ENCODE assay signal across 17 cellular contexts in the genomic region with DNA sequence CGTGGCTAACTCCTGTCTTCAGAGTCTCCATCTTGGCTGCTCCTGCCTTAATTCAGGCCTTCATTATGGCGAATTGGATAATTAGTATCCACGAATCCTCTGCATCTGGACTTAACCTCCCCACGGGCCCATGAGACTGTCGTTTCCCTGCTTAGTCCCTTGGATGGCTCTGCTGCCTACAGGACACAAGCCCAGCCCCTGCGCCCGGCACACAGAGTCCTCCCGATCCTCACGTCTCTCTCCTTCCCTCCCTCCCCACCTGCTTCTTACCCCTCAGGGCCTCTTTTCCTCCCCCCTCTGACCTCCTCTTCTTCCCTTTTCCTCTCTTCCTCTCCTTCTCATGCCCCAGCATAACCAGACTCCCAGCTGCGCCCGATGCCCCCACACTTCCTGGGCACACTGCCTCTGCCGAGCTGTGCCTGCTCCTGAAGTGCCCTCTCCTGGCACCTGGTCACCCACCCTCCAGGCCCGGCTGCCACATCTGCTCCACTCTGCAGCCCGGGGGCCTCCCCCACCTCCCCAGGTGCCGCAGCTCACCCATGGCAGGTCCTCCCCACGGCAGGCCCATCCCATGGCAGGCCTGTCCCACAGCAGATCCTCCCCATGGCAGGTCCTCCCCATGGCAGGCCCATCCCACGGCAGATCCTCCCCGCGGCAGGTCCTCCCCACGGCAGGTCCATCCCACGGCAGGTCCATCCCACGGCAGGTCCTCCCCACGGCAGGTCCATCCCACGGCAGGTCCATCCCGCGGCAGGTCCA. TPM values are rescaled to one million over a fixed set of nuclear protein-coding genes. Genes with fewer than 3 reads are reported as not detected.
DNase-seq lines count a peak whose midpoint lies in the region; ATAC-seq, FAIRE-seq and TF ChIP-seq lines count a peak whose summit lies in the region.
"Had no signal": no experiment of that assay in that cellular context is flagged by ENCODE, and none has a peak within 500 bp of the region (broad histone marks: within the 10 kb centered on the region; RNA-seq: fewer than 3 reads in every experiment).

No MANE protein-coding gene starts in this region.

- no peak for FAIRE-seq in kidney (lab: Jason Lieb, UNC)
- FAIRE-seq: HTR-8/SVneo had no signal

- H2AFZ ChIP-seq in neural progenitor cell (replicated peaks), result no peak overlapping the region

- H3K79me2 ChIP-seq in neural progenitor cell (ENCODE audit: low read depth), result no peaks in the 10 kb centered on the region

- no peak for ATAC-seq in HG02870 (IDR thresholded peaks at IDR 0.05; ENCODE audit: unreplicated experiment)

- H3K4me3 Mint-ChIP-seq in brain, result peak overlapping the region in 1 of 5 experiments; percentile 18
- H3K4me3 Mint-ChIP-seq in neural progenitor cell, result no peak overlapping the region
- H3K4me3 Mint-ChIP-seq: CD4-positive, alpha-beta T cell had no signal

- H3K4me1 Mint-ChIP-seq in brain (peaks cover 77% of the 10 kb centered on the region), neural progenitor cell (peaks cover 66% of the 10 kb centered on the region)

- DNase-seq in kidney, result peak; percentile 68
- DNase-seq in neural progenitor cell (ENCODE audit: low spot score), result no peak
- DNase-seq in NCI-H510A treated with DMSO at 0.1 percent for 48 hours (lab: John Stamatoyannopoulos, UW), result no peak
- DNase-seq in NCI-H510A (lab: John Stamatoyannopoulos, UW), result no peak
- no peak for DNase-seq in NCI-H146 (lab: John Stamatoyannopoulos, UW)
- DNase-seq: CD4-positive, alpha-beta T cell; NCI-H1105 treated with DMSO at 0.1 percent for 48 hours; NCI-H187 treated with DMSO at 0.1 percent for 48 hours; NK-92 treated with Interleukin-12 subunit alpha and Interleukin-12 subunit beta, amount 100 ng/mL, for 24 hours; OCI-M1; SJCRH30 had no signal

- H3K9me3 ChIP-seq in HEK293 (ENCODE audit: control insufficient read depth, insufficient read depth, low read depth, low read length) (no peaks in the 10 kb centered on the region), kidney (ENCODE audit: control insufficient read depth in 1 of 2, low read length in 2 of 2) (no peaks in the 10 kb centered on the region), neural progenitor cell (ENCODE audit: low read depth) (no peaks in the 10 kb centered on the region)
- H3K9me3 ChIP-seq: HAP-1, SJCRH30 had no signal

- intact Hi-C loops in kidney (cut with DNase I), result no loop called here

- H3K27me3 Mint-ChIP-seq in brain (peaks cover 12% of the 10 kb centered on the region), neural progenitor cell (ENCODE audit: insufficient read depth, low read depth) (peaks cover 12% of the 10 kb centered on the region)

- peaks cover 7% of the 10 kb centered on the region for H4K20me1 ChIP-seq in neural progenitor cell (ENCODE audit: low read depth)

- no peaks in the 10 kb centered on the region for H3K36me3 Mint-ChIP-seq in brain
- H3K36me3 Mint-ChIP-seq in neural progenitor cell, result no peaks in the 10 kb centered on the region

- no peak overlapping the region for H3K9ac ChIP-seq in kidney (ENCODE audit: low read length in 2 of 2)
- H3K9ac ChIP-seq in neural progenitor cell, result no peak overlapping the region

- CTCF ChIA-PET in HEK293 (lab: Yijun Ruan, JAX), result interaction anchor here (0.6 to 1.4 kb wide), 5 partner anchors 15 to 561 kb away, joined by 3 to 4 read pairs (median 3); a partner anchor contains a TSS

- peaks cover 19% of the 10 kb centered on the region for H3F3A ChIP-seq in neural progenitor cell (ENCODE audit: low read depth)

- H3K9me3 Mint-ChIP-seq in brain (peaks cover 0 to 5% (median 0%) of the 10 kb centered on the region in 5 experiments), neural progenitor cell (no peaks in the 10 kb centered on the region)
- H3K9me3 Mint-ChIP-seq: CD4-positive, alpha-beta T cell had no signal

- H3K27ac ChIP-seq in HEK293 (ENCODE audit: extremely low read depth, low read depth, low read length) (no peak overlapping the region), kidney (ENCODE audit: low read depth in 2 of 2, low read length in 2 of 2) (peak overlapping the region in 1 of 2 donors; percentile 51), neural progenitor cell (no peak overlapping the region)
- H3K27ac ChIP-seq: HL-60, SJCRH30 had no signal

- H3K27me3 ChIP-seq in neural progenitor cell, result no peaks in the 10 kb centered on the region
- H3K27me3 ChIP-seq: SJCRH30 had no signal

- TF ChIP-seq CTCF in HEK293 (tag by site-specific recombination; IDR thresholded peaks at IDR 0.05) (no peak), brain (conservative IDR thresholded peaks at IDR 0.05) (no peak), kidney (IDR thresholded peaks at IDR 0.05; ENCODE audit: borderline replicate concordance, extremely low read depth, insufficient read depth) (no peak), neural progenitor cell (IDR thresholded peaks at IDR 0.05) (no peak)

- H3K36me3 ChIP-seq in HEK293 (ENCODE audit: control insufficient read depth in 2 of 2, insufficient read depth in 1 of 2, low read length in 2 of 2) (no peaks in the 10 kb centered on the region), kidney (ENCODE audit: control insufficient read depth in 1 of 2, insufficient read depth in 2 of 2, low read length in 2 of 2) (no peaks in the 10 kb centered on the region), neural progenitor cell (no peaks in the 10 kb centered on the region)
- H3K36me3 ChIP-seq: HAP-1, SJCRH30 had no signal

- no peak overlapping the region for H3K4me3 ChIP-seq in HEK293 (ENCODE audit: low read depth, low read length)
- H3K4me3 ChIP-seq in kidney (ENCODE audit: low read length in 2 of 2), result no peak overlapping the region
- no peak overlapping the region for H3K4me3 ChIP-seq in neural progenitor cell
- H3K4me3 ChIP-seq: HAP-1, SJCRH30 had no signal

- H3K4me2 ChIP-seq in neural progenitor cell, result no peak overlapping the region

- POLR2A ChIA-PET in HEK293 (lab: Yijun Ruan, JAX), result no interaction called here

- H3K4me1 ChIP-seq in HEK293 (ENCODE audit: control insufficient read depth, insufficient read depth, low read length) (no peaks in the 10 kb centered on the region), kidney (ENCODE audit: control insufficient read depth in 1 of 2, insufficient read depth in 1 of 2, low read depth in 1 of 2, low read length in 2 of 2) (peaks cover 0 to 13% of the 10 kb centered on the region in 2 donors), neural progenitor cell (peaks cover 29% of the 10 kb centered on the region)
- H3K4me1 ChIP-seq: HAP-1, SJCRH30 had no signal

- H3K27ac Mint-ChIP-seq in brain (peak overlapping the region in 3 of 5 experiments; percentile 63 to 83 (median 83)), neural progenitor cell (peak overlapping the region; percentile 74)
- H3K27ac Mint-ChIP-seq: CD4-positive, alpha-beta T cell had no signal

TF ChIP-seq in HEK293, 187 proteins besides CTCF, POLR2A, EP300 and RAD21:
- 0 out of 2 replicates have a peak, but pooled peaks have one; percentile 14 for TF ChIP-seq ZNF366 (tag by site-specific recombination; conservative IDR thresholded peaks at IDR 0.05)
- TF ChIP-seq ZNF555 (tag by site-specific recombination; conservative IDR thresholded peaks at IDR 0.05), result no peak
- TF ChIP-seq MEIS1 (CRISPR knock-in tag; IDR thresholded peaks at IDR 0.05; ENCODE audit: borderline replicate concordance), result no peak
- TF ChIP-seq ZNF311 (tag by site-specific recombination; IDR thresholded peaks at IDR 0.05; ENCODE audit: borderline replicate concordance), result no peak
- no peak for TF ChIP-seq ZBTB17 (tag by site-specific recombination; IDR thresholded peaks at IDR 0.05)
- TF ChIP-seq, protein P1, sequence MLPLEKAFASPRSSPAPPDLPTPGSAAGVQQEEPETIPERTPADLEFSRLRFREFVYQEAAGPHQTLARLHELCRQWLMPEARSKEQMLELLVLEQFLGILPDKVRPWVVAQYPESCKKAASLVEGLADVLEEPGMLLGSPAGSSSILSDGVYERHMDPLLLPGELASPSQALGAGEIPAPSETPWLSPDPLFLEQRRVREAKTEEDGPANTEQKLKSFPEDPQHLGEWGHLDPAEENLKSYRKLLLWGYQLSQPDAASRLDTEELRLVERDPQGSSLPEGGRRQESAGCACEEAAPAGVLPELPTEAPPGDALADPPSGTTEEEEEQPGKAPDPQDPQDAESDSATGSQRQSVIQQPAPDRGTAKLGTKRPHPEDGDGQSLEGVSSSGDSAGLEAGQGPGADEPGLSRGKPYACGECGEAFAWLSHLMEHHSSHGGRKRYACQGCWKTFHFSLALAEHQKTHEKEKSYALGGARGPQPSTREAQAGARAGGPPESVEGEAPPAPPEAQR (tag by site-specific recombination; IDR thresholded peaks at IDR 0.05), result no peak
- no peak for TF ChIP-seq KLF8 (tag by site-specific recombination; IDR thresholded peaks at IDR 0.05)

RNA-seq across cellular contexts. Expression of a gene that starts 45.9 kb away (rescaled TPM):
- polyA plus RNA-seq in brain (ENCODE audit: insufficient read depth, low read depth, low replicate concordance) (2.7 TPM), kidney (ENCODE audit: insufficient read depth, low read depth, low replicate concordance) (18.1 TPM)
- total RNA-seq in kidney (55.9 TPM), neural progenitor cell (ENCODE audit: low replicate concordance) (7.5 TPM in 2 replicates)
